Comparison of ENCODE assay signal across 8 cellular contexts in genomic region chr3:195250473-195251251, GRCh38.
DNase-seq lines count a peak whose midpoint lies in the region; ATAC-seq and TF ChIP-seq lines count a peak whose summit lies in the region.

No MANE protein-coding gene starts in this region.

- peak; percentile 32 for TF ChIP-seq CTCF in retinal pigment epithelial cell (conservative IDR thresholded peaks at IDR 0.05; ENCODE audit: low read depth, low read length)

- DNase-seq in NCI-H345 treated with DMSO at 0.1 percent for 48 hours (lab: John Stamatoyannopoulos, UW; ENCODE audit: unreplicated experiment), result peak; percentile 46
- DNase-seq in fibroblast of the conjunctiva (ENCODE audit: low read depth), result peak; percentile 32
- no peak for DNase-seq in retinal pigment epithelial cell (ENCODE audit: low read depth)
- DNase-seq in SKM-1 (lab: John Stamatoyannopoulos, UW; ENCODE audit: unreplicated experiment), result no peak
- no peak for DNase-seq in foreskin melanocyte
- DNase-seq in GOT3 (lab: John Stamatoyannopoulos, UW), result no peak

- no peak overlapping the region for H3K4me3 ChIP-seq in retinal pigment epithelial cell (ENCODE audit: low read length)

- ATAC-seq in GM19351 (IDR thresholded peaks at IDR 0.05; ENCODE audit: unreplicated experiment), result peak; percentile 48
- ATAC-seq in GM18505 (IDR thresholded peaks at IDR 0.05; ENCODE audit: unreplicated experiment), result no peak

- no peak for TF ChIP-seq POLR2A in GM18505 (IDR thresholded peaks at IDR 0.05; ENCODE audit: borderline replicate concordance, extremely low read depth, insufficient read depth, insufficient read length)

Comparison
In these comparisons a context has a peak if more than half of its experiments do, and no peak if none do; other contexts are left out.
1. DNase-seq: peak in NCI-H345 treated with DMSO at 0.1 percent for 48 hours (single experiment) and fibroblast of the conjunctiva (single experiment); none in retinal pigment epithelial cell (single experiment), SKM-1 (single experiment), foreskin melanocyte (single experiment) and GOT3 (single experiment).